In genomic region chr5:73652391-73652790, GRCh38 we compare ENCODE assay signal across 14 cellular contexts. TPM values are rescaled to one million over a fixed set of nuclear protein-coding genes. Genes with fewer than 3 reads are reported as not detected.
"Had no signal": no experiment of that assay in that cellular context is flagged by ENCODE, and none has a peak within 500 bp of the region (broad histone marks: within the 10 kb centered on the region; RNA-seq: fewer than 3 reads in every experiment).

No MANE protein-coding gene starts in this region.

- FAIRE-seq: astrocyte, urothelium cell line had no signal

- H3K4me3 ChIP-seq: coronary artery, psoas muscle had no signal

- ATAC-seq: activated CD8-positive, alpha-beta T cell treated with anti-CD3 and anti-CD28 coated beads, Interleukin-2, amount 10 ng/mL, durations not matched to agents 7 days and 5 days; activated naive CD8-positive, alpha-beta T cell treated with anti-CD3 and anti-CD28 coated beads, Interleukin-2, amount 50 U/mL, for 24 hours; psoas muscle had no signal

- DNase-seq: activated CD8-positive, alpha-beta memory T cell treated with anti-CD3 and anti-CD28 coated beads, Interleukin-2, amount 50 U/mL, for 48 hours; activated CD8-positive, alpha-beta T cell treated with anti-CD3 and anti-CD28 coated beads, Interleukin-2, amount 10 ng/mL, durations not matched to agents 7 days and 5 days; activated naive CD4-positive, alpha-beta T cell treated with Interleukin-2 at 50 U/mL for 16 hours; activated naive CD8-positive, alpha-beta T cell treated with anti-CD3 and anti-CD28 coated beads, Interleukin-2, amount 50 U/mL, for 24 hours; caudate nucleus; effector CD8-positive, alpha-beta T cell; occipital lobe; psoas muscle; stimulated activated CD4-positive, alpha-beta T cell treated with anti-CD3 and anti-CD28 coated beads, Interleukin-12 subunit alpha, Interleukin-12 subunit beta, amount 100 ng/mL, for 4 hours; stimulated activated naive CD4-positive, alpha-beta T cell treated with Interleukin-2 at 50 U/mL for 16 hours; SW 1271 had no signal

- H3K4me1 ChIP-seq: psoas muscle had no signal

- H3K27ac ChIP-seq: coronary artery, psoas muscle had no signal

- H3K9me3 ChIP-seq: psoas muscle had no signal

RNA-seq across cellular contexts. Expression of gene ARHGEF28, which starts 26.4 kb away (rescaled TPM):
- total RNA-seq: activated CD8-positive, alpha-beta T cell treated with anti-CD3 and anti-CD28 coated beads, Interleukin-2, amount 10 ng/mL, durations not matched to agents 7 days and 5 days had no signal
